In the genomic region with DNA sequence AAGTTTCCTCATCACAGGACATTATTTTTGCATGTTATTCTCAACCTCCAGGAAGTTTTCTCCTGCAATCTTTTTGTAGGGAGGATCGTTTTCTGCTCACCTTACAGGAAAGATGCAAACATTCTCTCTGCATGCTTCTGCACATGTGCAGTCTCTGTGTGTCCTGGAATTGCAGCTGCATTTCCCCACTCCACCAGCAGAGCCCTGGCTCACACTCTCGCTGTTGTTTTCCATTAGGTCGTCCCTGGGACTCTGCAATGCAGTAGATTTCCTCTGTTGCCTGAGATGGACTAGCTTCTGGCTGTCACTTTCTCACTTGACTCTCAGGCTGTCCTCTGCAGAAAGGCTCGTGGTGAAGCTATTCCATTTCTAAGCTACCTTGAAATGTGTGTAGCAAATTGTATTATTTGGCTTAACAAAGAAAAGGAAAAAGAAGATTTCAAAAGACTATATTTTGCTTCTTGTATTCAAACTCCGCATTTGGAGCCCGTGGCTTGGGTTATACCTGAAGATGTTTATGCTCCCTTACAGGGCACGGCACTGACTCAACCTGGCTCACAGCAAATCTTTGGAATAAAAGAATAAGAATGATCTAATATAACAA, we compare ENCODE assay signal across 8 cellular contexts.
A peak's percentile ranks its signal among the peaks of the same experiment; 100 is the strongest.
DNase-seq lines count a peak whose midpoint lies in the region; ATAC-seq and TF ChIP-seq lines count a peak whose summit lies in the region.

No MANE protein-coding gene starts in this region.

- ATAC-seq in GM18870 (IDR thresholded peaks at IDR 0.05; ENCODE audit: unreplicated experiment), result peak; percentile 69
- peak; percentile 72 for ATAC-seq in HG03097 (IDR thresholded peaks at IDR 0.05; ENCODE audit: low FRiP score, unreplicated experiment)
- peak; percentile 78 for ATAC-seq in RWPE2 (ENCODE audit: low read depth)
- ATAC-seq in gastrocnemius medialis, result no peak

- in situ Hi-C loops in gastrocnemius medialis (cut with MboI; ENCODE audit: low sequenced_read_pairs in 4 of 4), result no loop called here

- H3K9me3 ChIP-seq in RWPE2 (ENCODE audit: severe bottlenecking), result no peaks in the 10 kb centered on the region
- H3K9me3 ChIP-seq in cardiac muscle cell (ENCODE audit: low read depth), result no peaks in the 10 kb centered on the region
- no peaks in the 10 kb centered on the region for H3K9me3 ChIP-seq in smooth muscle cell (replicated peaks; ENCODE audit: low read depth)
- no peaks in the 10 kb centered on the region for H3K9me3 ChIP-seq in sigmoid colon
- H3K9me3 ChIP-seq in gastrocnemius medialis, result no peaks in the 10 kb centered on the region

- H3K27ac ChIP-seq in RWPE2 (ENCODE audit: poor library complexity, severe bottlenecking) (no peak overlapping the region), cardiac muscle cell (no peak overlapping the region), smooth muscle cell (ENCODE audit: low read depth) (no peak overlapping the region), sigmoid colon (no peak overlapping the region), gastrocnemius medialis (no peak overlapping the region)

- intact Hi-C loops in sigmoid colon (cut with DNase I) (no loop called here), gastrocnemius medialis (cut with DNase I; ENCODE audit: low total_unique reads) (no loop called here)

- no peak overlapping the region for H3K4me3 ChIP-seq in RWPE2 (ENCODE audit: severe bottlenecking)
- H3K4me3 ChIP-seq in cardiac muscle cell, result no peak overlapping the region
- H3K4me3 ChIP-seq in smooth muscle cell, result no peak overlapping the region
- no peak overlapping the region for H3K4me3 ChIP-seq in sigmoid colon
- H3K4me3 ChIP-seq in gastrocnemius medialis, result no peak overlapping the region

- DNase-seq in AG09319 (ENCODE audit: extremely low read depth, low read depth) (no peak), RWPE2 (ENCODE audit: low spot score) (no peak), cardiac muscle cell (ENCODE audit: low read depth in 1 of 2, low spot score in 1 of 2) (peak; percentile 12 to 64), smooth muscle cell (lab: John Stamatoyannopoulos, UW; ENCODE audit: unreplicated experiment) (peak; percentile 2), sigmoid colon (no peak), gastrocnemius medialis (no peak)

- H4K20me1 ChIP-seq in smooth muscle cell (ENCODE audit: low read depth), result no peaks in the 10 kb centered on the region

- H3K4me2 ChIP-seq in smooth muscle cell, result no peak overlapping the region

- no peaks in the 10 kb centered on the region for H3K4me1 ChIP-seq in RWPE2 (ENCODE audit: insufficient read depth, poor library complexity, severe bottlenecking)
- no peaks in the 10 kb centered on the region for H3K4me1 ChIP-seq in cardiac muscle cell (ENCODE audit: low read depth)
- no peaks in the 10 kb centered on the region for H3K4me1 ChIP-seq in smooth muscle cell (ENCODE audit: low read depth)
- H3K4me1 ChIP-seq in sigmoid colon, result no peaks in the 10 kb centered on the region
- H3K4me1 ChIP-seq in gastrocnemius medialis, result no peaks in the 10 kb centered on the region

- H3K36me3 ChIP-seq in RWPE2 (ENCODE audit: low read depth), result no peaks in the 10 kb centered on the region
- H3K36me3 ChIP-seq in cardiac muscle cell, result no peaks in the 10 kb centered on the region
- no peaks in the 10 kb centered on the region for H3K36me3 ChIP-seq in smooth muscle cell (ENCODE audit: low read depth)
- no peaks in the 10 kb centered on the region for H3K36me3 ChIP-seq in sigmoid colon
- no peaks in the 10 kb centered on the region for H3K36me3 ChIP-seq in gastrocnemius medialis

- H3K79me2 ChIP-seq in smooth muscle cell (ENCODE audit: low read depth), result no peaks in the 10 kb centered on the region

- no peaks in the 10 kb centered on the region for H3F3A ChIP-seq in smooth muscle cell (ENCODE audit: low read depth)

- TF ChIP-seq POLR2A in sigmoid colon (IDR thresholded peaks at IDR 0.05), result no peak
- TF ChIP-seq POLR2A in gastrocnemius medialis (IDR thresholded peaks at IDR 0.05), result no peak

- no peak overlapping the region for H3K9ac ChIP-seq in smooth muscle cell (ENCODE audit: low read depth)

- no peak for TF ChIP-seq EP300 in sigmoid colon (IDR thresholded peaks at IDR 0.05)

- whole genome bisulfite sequencing in smooth muscle cell (ENCODE audit: low lambda C conversion rate), result 53% methylated on average over 7 of the region's 7 CpGs
- WGBS in sigmoid colon, 2 donors, result 44 to 52% methylated on average over 7 of the region's 7 CpGs

- H3K27me3 ChIP-seq in RWPE2 (ENCODE audit: insufficient read depth, poor library complexity, severe bottlenecking) (no peaks in the 10 kb centered on the region), cardiac muscle cell (no peaks in the 10 kb centered on the region), smooth muscle cell (ENCODE audit: low read depth) (no peaks in the 10 kb centered on the region), sigmoid colon (no peaks in the 10 kb centered on the region), gastrocnemius medialis (no peaks in the 10 kb centered on the region)

- no peak overlapping the region for H2AFZ ChIP-seq in smooth muscle cell (ENCODE audit: low read depth)

- peak; percentile 44 for TF ChIP-seq CTCF in AG09319 (IDR thresholded peaks at IDR 0.05; ENCODE audit: low read depth, low read length)
- peak; percentile 46 for TF ChIP-seq CTCF in RWPE2 (IDR thresholded peaks at IDR 0.05; ENCODE audit: poor library complexity, severe bottlenecking)
- peak; percentile 39 for TF ChIP-seq CTCF in cardiac muscle cell (IDR thresholded peaks at IDR 0.05; ENCODE audit: low read depth, low read length)
- TF ChIP-seq CTCF in smooth muscle cell (IDR thresholded peaks at IDR 0.05; ENCODE audit: borderline replicate concordance, insufficient read depth, poor library complexity, severe bottlenecking), result peak; percentile 51
- TF ChIP-seq CTCF in sigmoid colon (IDR thresholded peaks at IDR 0.05), result no peak
- no peak for TF ChIP-seq CTCF in gastrocnemius medialis (IDR thresholded peaks at IDR 0.05 in 4 of 5, conservative IDR thresholded peaks at IDR 0.05 in 1 of 5)

Comparison
In these comparisons a context has a peak if more than half of its experiments do, and no peak if none do; other contexts are left out.
1. DNase-seq: peak in cardiac muscle cell (2 of 2) and smooth muscle cell (single experiment); none in AG09319 (single experiment), RWPE2 (single experiment), sigmoid colon (single experiment) and gastrocnemius medialis (0 of 2).
2. CTCF ChIP-seq: peak in AG09319 (single experiment), RWPE2 (single experiment), cardiac muscle cell (single experiment) and smooth muscle cell (single experiment); none in sigmoid colon (0 of 4) and gastrocnemius medialis (0 of 5).
3. ATAC-seq: peak in GM18870 (single experiment), HG03097 (single experiment) and RWPE2 (single experiment); none in gastrocnemius medialis (0 of 2).